Comparison of ENCODE assay signal across 8 cellular contexts in genomic region chr4:4386296-4386735, GRCh38. TPM values are rescaled to one million over a fixed set of nuclear protein-coding genes. Genes with fewer than 3 reads are reported as not detected.
A peak's percentile ranks its signal among the peaks of the same experiment; 100 is the strongest.
DNase-seq lines count a peak whose midpoint lies in the region; ATAC-seq, FAIRE-seq and TF ChIP-seq lines count a peak whose summit lies in the region.

No MANE protein-coding gene starts in this region.

- H3K9me3 ChIP-seq in HepG2 (ENCODE audit: low read length) (no peaks in the 10 kb centered on the region), right lobe of liver (no peaks in the 10 kb centered on the region), right atrium auricular region (no peaks in the 10 kb centered on the region)

- H3K27ac ChIP-seq in HepG2 (ENCODE audit: extremely low read length, insufficient read depth, low read length) = no peak overlapping the region
- H3K27ac ChIP-seq in right lobe of liver = no peak overlapping the region
- H3K27ac ChIP-seq in right atrium auricular region = no peak overlapping the region
- peak overlapping the region in 15 of 21 experiments; percentile 2 to 78 (median 64) for H3K27ac ChIP-seq in skin epidermis

- peak overlapping the region in 1 of 3 experiments; percentile 50; a peak in 1 of 6 replicates for H3K4me3 ChIP-seq in HepG2 (replicated peaks in 1 of 3; ENCODE audit: insufficient read depth in 1 of 3, low read depth in 2 of 3, low read length in 3 of 3)
- H3K4me3 ChIP-seq in right lobe of liver = peak overlapping the region in 1 of 3 donors; percentile 32
- H3K4me3 ChIP-seq in right atrium auricular region = peak overlapping the region; percentile 20 to 61
- H3K4me3 ChIP-seq in skin epidermis = peak overlapping the region; percentile 42 to 65 (median 54)

- ATAC-seq in HepG2 (peak; percentile 17; the same call in 1 of the 3 replicates), right lobe of liver (no peak)

- no peak overlapping the region for H2AFZ ChIP-seq in HepG2 (ENCODE audit: low read length)

- TF ChIP-seq RAD21 in HepG2 (CRISPR knock-in tag; IDR thresholded peaks at IDR 0.05) = no peak

- no TSS peak for BruUV-seq in HepG2 (replicated peaks; lab: Mats Ljungman, UMichigan)

- in situ Hi-C loops in HepG2 (cut with HindIII; ENCODE audit: extremely low pct_ligation_motif_present, low pct_unique_long_range_greater_than_20kb) (no loop called here), ACHN (cut with HindIII; ENCODE audit: low pct_ligation_motif_present, low pct_unique_long_range_greater_than_20kb, low sequenced_read_pairs) (no loop called here)

- TF ChIP-seq POLR2A in HepG2 (IDR thresholded peaks at IDR 0.05; ENCODE audit: insufficient read depth in 1 of 2, low read depth in 2 of 2, low read length in 2 of 2) (no peak), right lobe of liver (IDR thresholded peaks at IDR 0.05) (no peak)

- CTCF ChIA-PET in HepG2 (lab: Yijun Ruan, JAX; ENCODE audit: low intra/inter-chr PET ratio, low total read pairs) = no interaction called here

- H3K27me3 ChIP-seq in HepG2 (ENCODE audit: control insufficient read depth in 1 of 2, insufficient read depth in 2 of 2, low read length in 2 of 2) = peaks cover 18 to 92% of the 10 kb centered on the region in 2 experiments
- H3K27me3 ChIP-seq in right lobe of liver = peaks cover 0 to 25% of the 10 kb centered on the region in 2 donors
- H3K27me3 ChIP-seq in right atrium auricular region = peaks cover 0 to 5% of the 10 kb centered on the region in 2 donors

- TF ChIP-seq CTCF in HepG2 (CRISPR knock-in tag; IDR thresholded peaks at IDR 0.05) (no peak), right lobe of liver (IDR thresholded peaks at IDR 0.05) (no peak), right atrium auricular region (IDR thresholded peaks at IDR 0.05) (no peak)

- H3K4me1 ChIP-seq in HepG2 (ENCODE audit: insufficient read depth, low read length) = no peaks in the 10 kb centered on the region
- H3K4me1 ChIP-seq in right lobe of liver = peaks cover 0 to 15% (median 0%) of the 10 kb centered on the region in 4 donors
- H3K4me1 ChIP-seq in right atrium auricular region = peaks cover 0 to 33% of the 10 kb centered on the region in 2 donors

- FAIRE-seq in HepG2 (lab: Jason Lieb, UNC) = no peak

- no peak overlapping the region for H3K9ac ChIP-seq in HepG2 (ENCODE audit: insufficient read depth, low read depth, low read length)

- H4K20me1 ChIP-seq in HepG2 (ENCODE audit: insufficient read depth, low read length) = no peaks in the 10 kb centered on the region

- H3K4me2 ChIP-seq in HepG2 (ENCODE audit: low read depth, low read length) = peak overlapping the region; percentile 23

- TF ChIP-seq EP300 in HepG2 (IDR thresholded peaks at IDR 0.05; ENCODE audit: low read depth in 2 of 2, low read length in 2 of 2) (no peak), HepG2 (CRISPR knock-in tag; IDR thresholded peaks at IDR 0.05; ENCODE audit: borderline replicate concordance) (no peak)

- POLR2A ChIA-PET in HepG2 (lab: Yijun Ruan, JAX) = no interaction called here

- DNase-seq in HepG2 (ENCODE audit: low spot score) (no peak), right lobe of liver (no peak), right atrium auricular region (ENCODE audit: low spot score) (no peak), NCI-H774 (lab: John Stamatoyannopoulos, UW) (no peak), hippocampal formation (lab: John Stamatoyannopoulos, UW) (no peak), ACHN (no peak)
- peak; percentile 20 for DNase-seq in activated CD8-positive, alpha-beta memory T cell treated with anti-CD3 and anti-CD28 coated beads, Interleukin-2, amount 50 U/mL, for 4 hours

- H3K79me2 ChIP-seq in HepG2 (ENCODE audit: insufficient read depth, low read length) = no peaks in the 10 kb centered on the region

- WGBS in HepG2 (ENCODE audit: low lambda C conversion rate) = 11% methylated on average over 33 of the region's 36 CpGs
- WGBS in right lobe of liver (ENCODE audit: insufficient coverage, low coverage, low lambda C conversion rate, missing lambda C conversion rate) = under 1% methylated on average over 23 of the region's 36 CpGs

- H3K36me3 ChIP-seq in HepG2 (replicated peaks in 1 of 2; ENCODE audit: control insufficient read depth in 1 of 2, insufficient read depth in 2 of 2, low read length in 2 of 2) (no peaks in the 10 kb centered on the region), right lobe of liver (no peaks in the 10 kb centered on the region), right atrium auricular region (no peaks in the 10 kb centered on the region)

- intact Hi-C loops in HepG2 (cut with micrococcal nuclease; ENCODE audit: unreplicated experiment) = no loop called here
- intact Hi-C loops in right lobe of liver (cut with DNase I) = no loop called here

TF ChIP-seq in HepG2, 621 proteins besides CTCF, POLR2A, EP300 and RAD21:
- no peak for TF ChIP-seq SUZ12 (IDR thresholded peaks at IDR 0.05; ENCODE audit: low read depth, low read length)
- TF ChIP-seq ERF (CRISPR knock-in tag; IDR thresholded peaks at IDR 0.05) = no peak
- TF ChIP-seq, protein P1, sequence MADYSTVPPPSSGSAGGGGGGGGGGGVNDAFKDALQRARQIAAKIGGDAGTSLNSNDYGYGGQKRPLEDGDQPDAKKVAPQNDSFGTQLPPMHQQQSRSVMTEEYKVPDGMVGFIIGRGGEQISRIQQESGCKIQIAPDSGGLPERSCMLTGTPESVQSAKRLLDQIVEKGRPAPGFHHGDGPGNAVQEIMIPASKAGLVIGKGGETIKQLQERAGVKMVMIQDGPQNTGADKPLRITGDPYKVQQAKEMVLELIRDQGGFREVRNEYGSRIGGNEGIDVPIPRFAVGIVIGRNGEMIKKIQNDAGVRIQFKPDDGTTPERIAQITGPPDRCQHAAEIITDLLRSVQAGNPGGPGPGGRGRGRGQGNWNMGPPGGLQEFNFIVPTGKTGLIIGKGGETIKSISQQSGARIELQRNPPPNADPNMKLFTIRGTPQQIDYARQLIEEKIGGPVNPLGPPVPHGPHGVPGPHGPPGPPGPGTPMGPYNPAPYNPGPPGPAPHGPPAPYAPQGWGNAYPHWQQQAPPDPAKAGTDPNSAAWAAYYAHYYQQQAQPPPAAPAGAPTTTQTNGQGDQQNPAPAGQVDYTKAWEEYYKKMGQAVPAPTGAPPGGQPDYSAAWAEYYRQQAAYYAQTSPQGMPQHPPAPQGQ (CRISPR knock-in tag; IDR thresholded peaks at IDR 0.05; ENCODE audit: borderline replicate concordance) = no peak
- TF ChIP-seq HNRNPLL (IDR thresholded peaks at IDR 0.05; ENCODE audit: low read depth, low read length, poor library complexity, severe bottlenecking) = peak; percentile 32

RNA-seq across cellular contexts. Expression of gene NSG1, which starts 0.6 kb away (rescaled TPM):
- total RNA-seq in HepG2 (2016; rRNA removed; fragmentation: Illumina TruSeq; extraction: Trizol) = not detected in 2 replicates
- total RNA-seq in HepG2 (2016; cell fraction: cytosol; rRNA removed; fragmentation: Illumina TruSeq; extraction: Trizol; ENCODE audit: low read depth) = not detected in 2 replicates
- total RNA-seq in HepG2 (2016; cell fraction: insoluble cytoplasmic fraction; rRNA removed; fragmentation: Illumina TruSeq; extraction: Trizol) = not detected in 2 replicates
- total RNA-seq in HepG2 (2016; cell fraction: membrane; rRNA removed; fragmentation: Illumina TruSeq; extraction: Trizol) = not detected in 2 replicates
- not detected in 2 replicates for total RNA-seq in HepG2 (2016; cell fraction: nucleus; rRNA removed; fragmentation: Illumina TruSeq; extraction: Trizol)
- polyA plus RNA-seq in HepG2 (2011; rRNA removed) = not detected in 2 replicates
- polyA plus RNA-seq in HepG2 (2011; cell fraction: cytosol; rRNA removed) = not detected in 2 replicates
- not detected in 2 replicates for polyA plus RNA-seq in HepG2 (2011; cell fraction: nucleus; rRNA removed)
- not detected in 2 replicates for polyA plus RNA-seq in HepG2 (2012)
- not detected in 2 replicates for polyA plus RNA-seq in HepG2 (2016; cell fraction: cytosol; fragmentation: Illumina TruSeq; extraction: Trizol; ENCODE audit: low read depth)
- not detected in 2 replicates for polyA plus RNA-seq in HepG2 (2016; cell fraction: insoluble cytoplasmic fraction; fragmentation: Illumina TruSeq; extraction: Trizol; ENCODE audit: low read depth)
- not detected in 2 replicates for polyA plus RNA-seq in HepG2 (2016; cell fraction: membrane; fragmentation: Illumina TruSeq; extraction: Trizol; ENCODE audit: low read depth)
- not detected in 2 replicates for polyA plus RNA-seq in HepG2 (2016; cell fraction: nucleus; fragmentation: Illumina TruSeq; extraction: Trizol; ENCODE audit: insufficient read depth, low read depth)
- polyA minus RNA-seq in HepG2 (2011; rRNA and poly(A)+ RNA removed; ENCODE audit: low replicate concordance) = not detected in 2 replicates
- not detected in 2 replicates for polyA minus RNA-seq in HepG2 (2011; cell fraction: cytosol; rRNA and poly(A)+ RNA removed)
- not detected in 2 replicates for polyA minus RNA-seq in HepG2 (2011; cell fraction: nucleus; rRNA and poly(A)+ RNA removed)
- total RNA-seq in right lobe of liver = under 1 TPM in 2 of 6 experiments, not detected in 4; 0.22 to 0.29 TPM
- 10 to 100 TPM; 14.4 to 19.6 TPM for total RNA-seq in right atrium auricular region

Comparison
In these comparisons a context has a peak if more than half of its experiments do, and no peak if none do; other contexts are left out.
1. H3K27ac ChIP-seq: peak in skin epidermis (15 of 21); none in HepG2 (single experiment), right lobe of liver (0 of 3) and right atrium auricular region (0 of 2).
2. RNA of gene NSG1, which starts 0.6 kb away (total RNA-seq): 14.4 to 19.6 TPM in right atrium auricular region; 0.22 to 0.29 TPM in right lobe of liver and not detected in HepG2; every median in the first group is over 10 times any median in the second.